In the genomic region with DNA sequence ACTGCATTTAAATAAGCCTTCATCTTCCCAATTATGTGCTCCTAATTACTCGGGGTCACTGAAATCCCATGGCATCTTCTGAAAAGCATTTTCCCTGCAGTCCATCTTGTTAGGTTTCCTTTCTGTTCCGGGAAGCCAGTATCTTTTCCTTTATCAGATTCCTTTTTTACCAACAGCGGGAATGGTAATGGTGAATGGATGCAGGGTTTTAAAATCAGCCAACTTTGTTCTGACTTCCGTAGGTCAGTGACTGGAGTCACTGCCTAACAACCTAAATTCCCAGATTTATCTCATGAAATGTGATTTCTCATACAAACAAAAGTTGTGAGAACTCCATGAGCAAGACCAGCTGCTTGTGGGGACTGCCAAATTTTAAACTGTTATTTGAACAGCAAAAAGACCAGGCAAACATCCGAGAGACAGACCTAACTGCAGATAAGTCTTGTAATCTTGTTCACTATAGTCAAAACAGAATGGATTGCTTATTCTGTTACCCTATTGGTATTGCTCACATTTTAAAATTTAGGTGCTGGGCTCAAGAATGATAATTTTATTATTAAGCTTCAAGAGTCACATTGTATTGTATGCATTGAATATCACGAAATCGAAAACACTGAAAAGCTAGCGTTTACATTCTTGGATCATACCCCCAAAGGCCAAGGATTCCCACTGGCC, we compare ENCODE assay signal across 1 cellular context.
TF ChIP-seq lines count a peak whose summit lies in the region.

No MANE protein-coding gene starts in this region.

TF ChIP-seq in SK-N-SH, 30 proteins besides CTCF, POLR2A, EP300 and RAD21 (continued from another document):
- TF ChIP-seq, protein P1, sequence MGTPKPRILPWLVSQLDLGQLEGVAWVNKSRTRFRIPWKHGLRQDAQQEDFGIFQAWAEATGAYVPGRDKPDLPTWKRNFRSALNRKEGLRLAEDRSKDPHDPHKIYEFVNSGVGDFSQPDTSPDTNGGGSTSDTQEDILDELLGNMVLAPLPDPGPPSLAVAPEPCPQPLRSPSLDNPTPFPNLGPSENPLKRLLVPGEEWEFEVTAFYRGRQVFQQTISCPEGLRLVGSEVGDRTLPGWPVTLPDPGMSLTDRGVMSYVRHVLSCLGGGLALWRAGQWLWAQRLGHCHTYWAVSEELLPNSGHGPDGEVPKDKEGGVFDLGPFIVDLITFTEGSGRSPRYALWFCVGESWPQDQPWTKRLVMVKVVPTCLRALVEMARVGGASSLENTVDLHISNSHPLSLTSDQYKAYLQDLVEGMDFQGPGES (IDR thresholded peaks at IDR 0.05; ENCODE audit: low read depth, low read length) = no peak
TF ChIP-seq in SK-N-SH: peak in this region for 0.
